15 cellular contexts compared by ENCODE assay signal in genomic region chr14:28784262-28785021, GRCh38. TPM values are rescaled to one million over a fixed set of nuclear protein-coding genes. Genes with fewer than 3 reads are reported as not detected.
A peak's percentile ranks its signal among the peaks of the same experiment; 100 is the strongest.
DNase-seq lines count a peak whose midpoint lies in the region; ATAC-seq and TF ChIP-seq lines count a peak whose summit lies in the region.
"Had no signal": no experiment of that assay in that cellular context is flagged by ENCODE, and none has a peak within 500 bp of the region (broad histone marks: within the 10 kb centered on the region; RNA-seq: fewer than 3 reads in every experiment).

No MANE protein-coding gene starts in this region.

- H3K9me3 ChIP-seq in skeletal muscle satellite cell (replicated peaks; ENCODE audit: low read length) = no peaks in the 10 kb centered on the region

- H3K36me3 Mint-ChIP-seq in immature natural killer cell = peaks cover 3 to 9% (median 7%) of the 10 kb centered on the region in 3 donors

- no peak overlapping the region for H3K9ac ChIP-seq in skeletal muscle satellite cell (ENCODE audit: low read depth, low read length)

- H3K4me1 Mint-ChIP-seq in immature natural killer cell = peaks cover 7 to 11% of the 10 kb centered on the region in 2 donors

- TF ChIP-seq CTCF in astrocyte of the cerebellum (IDR thresholded peaks at IDR 0.05; ENCODE audit: low read depth, low read length, missing control alignments) = no peak

- peak overlapping the region; percentile 80 for H3K4me2 ChIP-seq in skeletal muscle satellite cell (ENCODE audit: low read length)

- H3K9me3 Mint-ChIP-seq in immature natural killer cell = peaks cover 15 to 65% (median 41%) of the 10 kb centered on the region in 6 donors

- peaks cover 12% of the 10 kb centered on the region for H3K4me1 ChIP-seq in skeletal muscle satellite cell (ENCODE audit: control insufficient read depth, insufficient read depth, low read length)

- peaks cover 4% of the 10 kb centered on the region in 3 donors for H3K27me3 Mint-ChIP-seq in immature natural killer cell (ENCODE audit: low read depth in 3 of 3)

- H3K4me3 ChIP-seq in astrocyte of the cerebellum (ENCODE audit: low read depth, low read length) (peak overlapping the region; percentile 52), skeletal muscle satellite cell (ENCODE audit: low read length) (peak overlapping the region; percentile 67)

- H3K36me3 ChIP-seq in skeletal muscle satellite cell (ENCODE audit: insufficient read depth, low read length) = no peaks in the 10 kb centered on the region

- ATAC-seq in GM21447 (IDR thresholded peaks at IDR 0.05; ENCODE audit: unreplicated experiment) = no peak
- ATAC-seq in HG03521 (IDR thresholded peaks at IDR 0.05; ENCODE audit: unreplicated experiment) = no peak
- ATAC-seq: activated CD8-positive, alpha-beta T cell treated with anti-CD3 and anti-CD28 coated beads, Interleukin-2, amount 10 ng/mL, durations not matched to agents 7 days and 5 days; left colon had no signal

- in situ Hi-C loops in astrocyte of the cerebellum (cut with HindIII; ENCODE audit: low sequenced_read_pairs) = loop anchor here (25.0 kb wide), 1 partner anchor 453 kb away; no protein-coding TSS in a partner anchor

- H3K4me3 Mint-ChIP-seq in immature natural killer cell = peak overlapping the region in 4 of 5 donors; percentile 11 to 68 (median 27)
- H3K4me3 Mint-ChIP-seq: activated CD8-positive, alpha-beta T cell treated with anti-CD3 and anti-CD28 coated beads, Interleukin-2, amount 10 ng/mL, durations not matched to agents 7 days and 5 days had no signal

- peaks cover 79% of the 10 kb centered on the region for H3K27me3 ChIP-seq in skeletal muscle satellite cell (ENCODE audit: control insufficient read depth, insufficient read depth, low read length)

- peak; percentile 37 for DNase-seq in M059J (ENCODE audit: low read depth)
- no peak for DNase-seq in astrocyte of the cerebellum (ENCODE audit: low read depth)
- DNase-seq in immature natural killer cell = no peak
- no peak for DNase-seq in activated CD4-positive, alpha-beta T cell treated with anti-CD3 and anti-CD28 coated beads for 1 hour
- no peak for DNase-seq in NCI-H2227 (lab: John Stamatoyannopoulos, UW; ENCODE audit: unreplicated experiment)
- DNase-seq: activated CD8-positive, alpha-beta T cell treated with anti-CD3 and anti-CD28 coated beads, Interleukin-2, amount 10 ng/mL, durations not matched to agents 7 days and 5 days; activated gamma-delta T cell; cortex of kidney; left colon; NCI-H446 treated with DMSO at 0.1 percent for 48 hours; trophoblast cell had no signal

- no peak overlapping the region for H3K27ac Mint-ChIP-seq in immature natural killer cell
- H3K27ac Mint-ChIP-seq: activated CD8-positive, alpha-beta T cell treated with anti-CD3 and anti-CD28 coated beads, Interleukin-2, amount 10 ng/mL, durations not matched to agents 7 days and 5 days had no signal

RNA-seq across cellular contexts. Expression of gene FOXG1, which starts 17.9 kb away (rescaled TPM):
- total RNA-seq in M059J (2014; rRNA removed; shearing (Covaris generic)) = 10.6 and 16.7 TPM in 2 replicates
- polyA plus RNA-seq in immature natural killer cell = not detected
- under 0.01 and 0.22 TPM in 2 replicates for total RNA-seq in skeletal muscle satellite cell (2012; rRNA removed)
- total RNA-seq: activated CD8-positive, alpha-beta T cell treated with anti-CD3 and anti-CD28 coated beads, Interleukin-2, amount 10 ng/mL, durations not matched to agents 7 days and 5 days; left colon; T-helper 2 cell treated with Interferon-gamma antibody and Interleukin-4, amounts not matched to agents 100 ng/mL and 5 ng/mL, for 36 hours had no signal
